23 cellular contexts compared by ENCODE assay signal in the genomic region with DNA sequence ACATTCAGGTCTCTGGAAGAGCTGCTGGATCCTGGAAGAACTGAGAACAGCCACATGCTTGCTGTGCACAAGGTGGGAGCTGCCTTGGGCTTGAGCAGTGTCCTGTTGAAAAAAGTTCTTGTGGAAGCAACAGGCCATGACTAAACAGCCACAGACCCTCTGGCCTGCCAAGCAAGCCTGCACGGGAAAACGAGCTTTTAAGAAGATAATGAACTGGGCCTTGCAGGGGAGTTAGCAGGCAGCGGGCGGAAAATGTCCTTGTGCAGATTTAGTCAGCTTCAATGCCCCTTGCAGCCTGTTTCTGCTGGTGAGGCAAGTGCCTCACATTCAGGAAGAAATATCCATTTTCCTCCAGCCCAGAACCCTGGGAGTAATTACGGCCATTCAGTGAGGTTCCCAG.
"Had no signal": no experiment of that assay in that cellular context is flagged by ENCODE, and none has a peak within 500 bp of the region (broad histone marks: within the 10 kb centered on the region; RNA-seq: fewer than 3 reads in every experiment).

No MANE protein-coding gene starts in this region.

- H3K27me3 ChIP-seq: colonic mucosa, esophagus muscularis mucosa, foreskin keratinocyte, hepatocyte, sigmoid colon, stomach, upper lobe of left lung had no signal

- DNase-seq: colonic mucosa; effector memory CD4-positive, alpha-beta T cell; foreskin keratinocyte; heart left ventricle; kidney; left lung; mesenchymal stem cell; mucosa of descending colon; naive B cell; right cardiac atrium; sigmoid colon; stimulated activated CD4-positive, alpha-beta T cell treated with anti-CD3 and anti-CD28 coated beads, Interleukin-2, amount 100 ng/mL, for 24 hours; stimulated activated CD4-positive, alpha-beta T cell treated with anti-CD3 and anti-CD28 coated beads, Interleukin-4, amount 100 ng/mL, for 24 hours; stimulated activated naive CD4-positive, alpha-beta T cell treated with Interleukin-2 at 50 U/mL for 16 hours; stomach; upper lobe of left lung had no signal

- H3K4me1 ChIP-seq: colonic mucosa, esophagus muscularis mucosa, foreskin keratinocyte, gastroesophageal sphincter, heart left ventricle, left lung, prostate gland, sigmoid colon, stomach, tibial nerve, upper lobe of left lung had no signal

- H3K9me3 ChIP-seq: colonic mucosa, heart left ventricle, left lung, mucosa of descending colon, prostate gland, sigmoid colon, stomach, tibial nerve, upper lobe of left lung had no signal

- ATAC-seq: foreskin keratinocyte; gastroesophageal sphincter; heart left ventricle; left lung; mucosa of descending colon; natural killer cell treated with Interleukin-12 subunit alpha and Interleukin-12 subunit beta and Interleukin-15 and Interleukin-18, amount 100 ng/mL, for 72 hours; right cardiac atrium; stimulated activated effector memory CD8-positive, alpha-beta T cell treated with anti-CD3 and anti-CD28 coated beads, Interleukin-12 subunit alpha, Interleukin-12 subunit beta, amount 100 ng/mL, for 72 hours had no signal

- H3K36me3 ChIP-seq: colonic mucosa, esophagus muscularis mucosa, gastroesophageal sphincter, heart left ventricle, left lung, prostate gland, sigmoid colon, stomach, tibial nerve, upper lobe of left lung had no signal

- H3K27ac ChIP-seq: colonic mucosa, esophagus muscularis mucosa, foreskin keratinocyte, gastroesophageal sphincter, heart left ventricle, hepatocyte, left lung, prostate gland, sigmoid colon, stomach, tibial nerve, upper lobe of left lung had no signal

- H3K4me3 ChIP-seq: colonic mucosa, esophagus muscularis mucosa, gastroesophageal sphincter, heart left ventricle, hepatocyte, left lung, mucosa of descending colon, prostate gland, sigmoid colon, stomach, tibial nerve, upper lobe of left lung had no signal
